ENCODE assay signal across 17 cellular contexts in the genomic region with DNA sequence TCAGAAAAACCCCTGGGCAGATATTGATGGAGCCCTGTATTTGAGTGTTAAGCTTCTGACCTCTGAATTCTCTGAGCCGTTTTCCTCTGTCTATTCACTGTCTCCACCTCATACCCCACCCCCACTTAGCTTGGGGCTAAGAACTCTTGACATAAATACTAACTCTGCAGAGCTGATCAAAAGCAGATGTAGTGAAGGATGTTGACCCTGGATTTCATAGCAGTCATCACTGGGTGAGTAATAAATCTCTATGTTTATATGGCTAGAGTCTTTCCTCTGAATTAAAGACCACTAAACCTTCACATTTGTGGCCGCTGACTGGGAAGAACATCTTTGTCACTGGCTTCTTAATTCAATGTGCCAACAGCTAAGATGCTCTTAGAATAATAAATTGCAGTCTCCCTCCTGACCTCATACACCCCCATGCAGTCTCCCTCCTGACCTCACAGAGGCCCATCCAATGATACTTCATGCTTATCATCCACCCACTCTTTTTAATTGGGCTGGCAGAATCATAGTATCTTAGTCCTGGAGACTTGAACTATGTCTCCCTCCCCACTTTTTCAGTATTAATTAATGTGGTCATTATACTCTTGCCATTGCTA.
DNase-seq lines count a peak whose midpoint lies in the region; TF ChIP-seq lines count a peak whose summit lies in the region.
"Had no signal": no experiment of that assay in that cellular context is flagged by ENCODE, and none has a peak within 500 bp of the region (broad histone marks: within the 10 kb centered on the region; RNA-seq: fewer than 3 reads in every experiment).

No MANE protein-coding gene starts in this region.

- H3K4me2 ChIP-seq in fibroblast of lung (ENCODE audit: extremely low read depth, insufficient read depth, low read length): peak overlapping the region; percentile 30

- peaks cover 11% of the 10 kb centered on the region for H3K4me1 ChIP-seq in fibroblast of lung (ENCODE audit: control insufficient read depth, extremely low read depth, insufficient read depth, low read length)
- H3K4me1 ChIP-seq: testis had no signal

- H3K36me3 ChIP-seq in fibroblast of lung (ENCODE audit: control insufficient read depth, insufficient read depth, low read length): no peaks in the 10 kb centered on the region

- H3K4me3 ChIP-seq in fibroblast of lung (replicated peaks in 1 of 4; ENCODE audit: control extremely low read depth in 1 of 4, insufficient read depth in 1 of 4, low read depth in 3 of 4, low read length in 4 of 4): no peak overlapping the region
- H3K4me3 ChIP-seq: testis had no signal

- no peak overlapping the region for H3K27ac ChIP-seq in fibroblast of lung (ENCODE audit: insufficient read depth, low read length)
- H3K27ac ChIP-seq: testis had no signal

- no peak overlapping the region for H2AFZ ChIP-seq in fibroblast of lung (ENCODE audit: low read length)

- H3K9me3 ChIP-seq in fibroblast of lung (ENCODE audit: control insufficient read depth, insufficient read depth, low read depth, low read length): no peaks in the 10 kb centered on the region
- H3K9me3 ChIP-seq: testis had no signal

- H3K27me3 ChIP-seq in fibroblast of lung (ENCODE audit: control insufficient read depth, insufficient read depth, low read length): peaks cover 10% of the 10 kb centered on the region
- H3K27me3 ChIP-seq: testis had no signal

- no peak overlapping the region for H3K9ac ChIP-seq in fibroblast of lung (ENCODE audit: insufficient read depth, low read length)

- H3K79me2 ChIP-seq in fibroblast of lung (ENCODE audit: control insufficient read depth, insufficient read depth, low read length): no peaks in the 10 kb centered on the region

- DNase-seq in GM04504 (ENCODE audit: low read depth): peak; percentile 60
- DNase-seq in fibroblast of lung (ENCODE audit: low read depth in 2 of 2): peak; percentile 70 to 81
- DNase-seq in smooth muscle cell of the brain vasculature (ENCODE audit: low read depth, low spot score): peak; percentile 57
- DNase-seq in SIG-M5 (lab: John Stamatoyannopoulos, UW): no peak
- DNase-seq in A172 (ENCODE audit: low spot score): no peak
- no peak for DNase-seq in hepatic stellate cell (ENCODE audit: low spot score)
- DNase-seq: activated CD4-positive, alpha-beta T cell treated with anti-CD3 and anti-CD28 coated beads, Interleukin-2, amount 10 ng/mL, durations not matched to agents 24 days and 14 days; activated T-cell treated with anti-CD3 and anti-CD28 coated beads for 4 hours; glutamatergic neuron; mesendoderm; NCI-H1092 treated with DMSO at 0.1 percent for 48 hours; NCI-H345; SHP77; stimulated activated CD4-positive, alpha-beta T cell treated with anti-CD3 and anti-CD28 coated beads, Interleukin-4, amount 100 ng/mL, for 1 hour; stimulated activated CD8-positive, alpha-beta memory T cell treated with anti-CD3 and anti-CD28 coated beads, Interleukin-4, amount 100 ng/mL, for 48 hours; testis had no signal

- TF ChIP-seq CTCF in fibroblast of lung (conservative IDR thresholded peaks at IDR 0.05 in 1 of 2, IDR thresholded peaks at IDR 0.05 in 1 of 2; ENCODE audit: low read depth in 1 of 2, low read length in 2 of 2): no peak

- no peaks in the 10 kb centered on the region for H4K20me1 ChIP-seq in fibroblast of lung (ENCODE audit: control insufficient read depth, extremely low read depth, insufficient read depth, low read length)

TF ChIP-seq in PFSK-1, 5 proteins besides CTCF, POLR2A, EP300 and RAD21:
- TF ChIP-seq, protein P1, sequence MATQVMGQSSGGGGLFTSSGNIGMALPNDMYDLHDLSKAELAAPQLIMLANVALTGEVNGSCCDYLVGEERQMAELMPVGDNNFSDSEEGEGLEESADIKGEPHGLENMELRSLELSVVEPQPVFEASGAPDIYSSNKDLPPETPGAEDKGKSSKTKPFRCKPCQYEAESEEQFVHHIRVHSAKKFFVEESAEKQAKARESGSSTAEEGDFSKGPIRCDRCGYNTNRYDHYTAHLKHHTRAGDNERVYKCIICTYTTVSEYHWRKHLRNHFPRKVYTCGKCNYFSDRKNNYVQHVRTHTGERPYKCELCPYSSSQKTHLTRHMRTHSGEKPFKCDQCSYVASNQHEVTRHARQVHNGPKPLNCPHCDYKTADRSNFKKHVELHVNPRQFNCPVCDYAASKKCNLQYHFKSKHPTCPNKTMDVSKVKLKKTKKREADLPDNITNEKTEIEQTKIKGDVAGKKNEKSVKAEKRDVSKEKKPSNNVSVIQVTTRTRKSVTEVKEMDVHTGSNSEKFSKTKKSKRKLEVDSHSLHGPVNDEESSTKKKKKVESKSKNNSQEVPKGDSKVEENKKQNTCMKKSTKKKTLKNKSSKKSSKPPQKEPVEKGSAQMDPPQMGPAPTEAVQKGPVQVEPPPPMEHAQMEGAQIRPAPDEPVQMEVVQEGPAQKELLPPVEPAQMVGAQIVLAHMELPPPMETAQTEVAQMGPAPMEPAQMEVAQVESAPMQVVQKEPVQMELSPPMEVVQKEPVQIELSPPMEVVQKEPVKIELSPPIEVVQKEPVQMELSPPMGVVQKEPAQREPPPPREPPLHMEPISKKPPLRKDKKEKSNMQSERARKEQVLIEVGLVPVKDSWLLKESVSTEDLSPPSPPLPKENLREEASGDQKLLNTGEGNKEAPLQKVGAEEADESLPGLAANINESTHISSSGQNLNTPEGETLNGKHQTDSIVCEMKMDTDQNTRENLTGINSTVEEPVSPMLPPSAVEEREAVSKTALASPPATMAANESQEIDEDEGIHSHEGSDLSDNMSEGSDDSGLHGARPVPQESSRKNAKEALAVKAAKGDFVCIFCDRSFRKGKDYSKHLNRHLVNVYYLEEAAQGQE (IDR thresholded peaks at IDR 0.05; ENCODE audit: insufficient read depth in 1 of 2, low read depth in 2 of 2, low read length in 2 of 2): no peak
- TF ChIP-seq POLR2AphosphoS5 (IDR thresholded peaks at IDR 0.05; ENCODE audit: low read depth, low read length) (0 out of 2 replicates have a peak, but pooled peaks have one; percentile 30), TAF1 (IDR thresholded peaks at IDR 0.05; ENCODE audit: borderline replicate concordance, insufficient read depth, low read length) (no peak), SIN3A (IDR thresholded peaks at IDR 0.05; ENCODE audit: borderline replicate concordance, insufficient read depth, low read length) (peak; percentile 65; the same call in 1 of the 2 replicates), FOXP2 (optimal IDR thresholded peaks at IDR 0.05; ENCODE audit: borderline replicate concordance, extremely low read depth, extremely low read length, insufficient read depth) (peak; percentile 12)

Comparison
In these comparisons a context has a peak if more than half of its experiments do, and no peak if none do; other contexts are left out.
1. DNase-seq: peak in GM04504 (single experiment), fibroblast of lung (2 of 2) and smooth muscle cell of the brain vasculature (single experiment); none in SIG-M5 (single experiment), A172 (single experiment) and hepatic stellate cell (single experiment).